ENCODE assay signal across 8 cellular contexts in the genomic region with DNA sequence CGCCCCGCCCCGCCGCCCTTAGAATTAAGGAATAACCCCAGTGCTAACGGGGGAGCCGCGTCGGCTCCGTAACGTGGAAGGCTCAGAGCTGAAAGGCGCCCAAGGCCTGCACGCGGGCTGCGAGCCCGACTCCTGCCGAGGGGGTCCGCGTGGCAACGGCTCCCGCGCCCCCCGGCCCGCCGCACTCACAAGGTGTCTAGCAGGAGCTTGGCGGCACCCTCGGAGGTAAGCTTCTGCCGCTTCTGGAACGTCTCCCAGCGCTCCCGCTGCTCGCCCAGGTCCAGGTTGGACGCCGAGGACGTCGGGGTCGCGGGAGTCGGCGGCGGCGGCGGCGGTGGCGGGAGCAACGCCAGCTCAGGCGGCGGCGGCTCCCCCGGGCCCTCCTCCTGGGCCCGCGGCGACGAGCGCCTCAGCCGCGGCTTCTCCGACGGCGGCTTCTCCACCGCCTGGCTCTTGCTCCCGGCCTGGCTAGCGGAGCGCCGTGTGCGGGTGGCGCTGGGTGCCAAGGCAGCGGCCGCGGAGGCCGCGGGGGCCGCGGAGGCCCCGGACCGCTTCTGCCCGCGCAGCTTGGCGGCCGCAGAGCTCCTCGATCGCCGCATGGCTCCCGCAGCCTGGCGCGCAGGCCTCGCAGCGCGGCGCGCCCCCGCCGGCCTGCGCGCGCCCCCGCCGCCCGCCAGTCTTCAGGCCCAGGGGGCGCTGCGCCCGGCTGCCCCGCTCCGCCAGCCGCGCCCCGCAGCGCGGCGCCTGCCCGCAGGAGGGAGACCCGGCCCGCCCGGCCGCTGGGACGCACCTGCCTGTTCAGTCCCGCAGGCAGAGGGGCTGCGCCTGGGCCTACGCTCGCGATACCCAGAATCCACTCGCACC. TPM values are rescaled to one million over a fixed set of nuclear protein-coding genes. Genes with fewer than 3 reads are reported as not detected.
A peak's percentile ranks its signal among the peaks of the same experiment; 100 is the strongest.
DNase-seq lines count a peak whose midpoint lies in the region; ATAC-seq and TF ChIP-seq lines count a peak whose summit lies in the region.

TSS of gene CENPV (minus strand) at position 632 of the 864 bp plus-strand sequence. CDS start at position 599, 33 bp downstream.

- H3K27ac ChIP-seq in GM23338 (ENCODE audit: low read depth) (peak within 1 kb of the TSS; percentile 78), VCaP (peak within 1 kb of the TSS; percentile 95)

- peak; percentile 78 for TF ChIP-seq POLR2A in NB4 (IDR thresholded peaks at IDR 0.05; ENCODE audit: extremely low read depth, insufficient read length)

- peaks cover 19% of the 10 kb centered on the region for H4K20me1 ChIP-seq in GM23338 (replicated peaks; ENCODE audit: insufficient read depth)

- peak; percentile 47 for DNase-seq in G401 (ENCODE audit: low spot score)
- peak; percentile 92 for DNase-seq in GM23338 (ENCODE audit: low spot score)
- DNase-seq in NB4 (ENCODE audit: low read depth) = peak; percentile 75
- peak; percentile 5 to 33 for DNase-seq in T47D (ENCODE audit: low read depth in 1 of 2, low spot score in 1 of 2)
- DNase-seq in islet precursor cell = peak; percentile 91
- peak; percentile 15 to 55 for DNase-seq in stimulated activated CD4-positive, alpha-beta T cell treated with anti-CD3 and anti-CD28 coated beads, Interleukin-1b, Interleukin-23, amount 100 ng/mL, for 1 hour (ENCODE audit: low read depth in 2 of 2)
- DNase-seq in pons (ENCODE audit: low spot score) = no peak

- no peaks in the 10 kb centered on the region for H3K9me2 ChIP-seq in GM23338 (ENCODE audit: insufficient read depth)

- H3K27me3 Mint-ChIP-seq in GM23338 (ENCODE audit: insufficient read depth, low read depth, poor library complexity) = peaks cover 26% of the 10 kb centered on the region

- peaks cover 14% of the 10 kb centered on the region for H3K4me1 Mint-ChIP-seq in GM23338

- peaks cover 17% of the 10 kb centered on the region for H3F3A ChIP-seq in GM23338 (replicated peaks; ENCODE audit: low read depth)

- H3K9me3 Mint-ChIP-seq in GM23338 = no peaks in the 10 kb centered on the region; the same call in 2 of the 3 replicates

- H3K27ac Mint-ChIP-seq in GM23338 = peak within 1 kb of the TSS; percentile 98

- peak within 1 kb of the TSS; percentile 76 for H3K4me3 ChIP-seq in GM23338
- H3K4me3 ChIP-seq in NB4 (ENCODE audit: low read depth, low read length) = peak within 1 kb of the TSS; percentile 87

- TF ChIP-seq CTCF in GM23338 (conservative IDR thresholded peaks at IDR 0.05; ENCODE audit: low read depth in 2 of 2) (peak in 1 of 2 experiments; percentile 32; a peak in 2 of 4 replicates), NB4 (IDR thresholded peaks at IDR 0.05; ENCODE audit: low read depth, low read length) (no peak), VCaP (conservative IDR thresholded peaks at IDR 0.05) (peak; percentile 68)

- H3K4me3 Mint-ChIP-seq in GM23338 = peak within 1 kb of the TSS; percentile 99

- H3K4me2 ChIP-seq in GM23338 = peak within 1 kb of the TSS; percentile 88

- peak within 1 kb of the TSS; percentile 91 for H2AFZ ChIP-seq in GM23338

- peaks cover 33% of the 10 kb centered on the region for H3K36me3 Mint-ChIP-seq in GM23338 (ENCODE audit: low read depth)

- ATAC-seq in GM23338 = peak; percentile 85

- in situ Hi-C loops in G401 (cut with HindIII; ENCODE audit: low sequenced_read_pairs) (no loop called here), T47D (cut with HindIII; ENCODE audit: low pct_unique_long_range_greater_than_20kb, low sequenced_read_pairs) (no loop called here)

- peaks cover 25% of the 10 kb centered on the region for H3K4me1 ChIP-seq in GM23338 (ENCODE audit: insufficient read depth)

- peaks cover 17% of the 10 kb centered on the region; the same call in 1 of the 2 replicates for H3K27me3 ChIP-seq in GM23338 (ENCODE audit: insufficient read depth)

- H3K79me2 ChIP-seq in GM23338 (replicated peaks; ENCODE audit: insufficient read depth) = peaks cover 38% of the 10 kb centered on the region

- peaks cover 16% of the 10 kb centered on the region for H3K36me3 ChIP-seq in GM23338 (ENCODE audit: insufficient read depth)

TF ChIP-seq in GM23338, 12 proteins besides CTCF, POLR2A, EP300 and RAD21:
- no peak for TF ChIP-seq REST (IDR thresholded peaks at IDR 0.05; ENCODE audit: unreplicated experiment)
- TF ChIP-seq POLR2AphosphoS5 (IDR thresholded peaks at IDR 0.05; ENCODE audit: low read depth) = peak; percentile 50

RNA-seq across cellular contexts. Expression of gene CENPV, which starts in this region (rescaled TPM):
- total RNA-seq in G401 (2014; rRNA removed; shearing (Covaris generic)) = 44.6 and 46.7 TPM in 2 replicates
- total RNA-seq in GM23338 (2014; rRNA removed; shearing (Covaris generic)) = 300 and 312 TPM in 2 replicates
- polyA plus RNA-seq in GM23338 (2016; fragmentation: Nextera tagmentation; extraction: Ambion mirVana) = 139 and 149 TPM in 2 replicates
